In the genomic region with DNA sequence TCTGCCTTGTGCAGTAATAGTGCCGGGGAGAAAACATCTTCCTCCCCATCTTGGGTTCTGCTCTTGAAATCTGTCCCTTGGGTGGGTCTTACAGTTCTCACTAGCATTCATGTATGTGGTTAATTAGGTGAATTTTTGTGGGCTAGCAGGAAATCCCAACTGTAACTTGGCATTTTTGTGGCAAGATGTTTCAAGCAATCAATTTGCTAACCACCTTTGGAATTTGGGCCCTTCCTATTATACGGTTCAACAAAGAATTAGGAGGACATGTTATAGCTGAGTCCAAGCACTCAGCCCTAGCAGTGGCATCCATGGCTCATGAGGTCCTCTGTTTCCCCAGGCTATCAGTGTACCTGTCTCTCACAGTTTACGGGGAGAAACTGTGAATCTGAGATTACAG, we compare ENCODE assay signal across 31 cellular contexts.
DNase-seq lines count a peak whose midpoint lies in the region; ATAC-seq, FAIRE-seq and TF ChIP-seq lines count a peak whose summit lies in the region.
"Had no signal": no experiment of that assay in that cellular context is flagged by ENCODE, and none has a peak within 500 bp of the region (broad histone marks: within the 10 kb centered on the region; RNA-seq: fewer than 3 reads in every experiment).

No MANE protein-coding gene starts in this region.

- TF ChIP-seq CTCF in A673 (conservative IDR thresholded peaks at IDR 0.05; ENCODE audit: low read depth, low read length), result no peak
- TF ChIP-seq CTCF in WTC11 (IDR thresholded peaks at IDR 0.05), result no peak
- TF ChIP-seq CTCF in keratinocyte (optimal IDR thresholded peaks at IDR 0.05 in 1 of 3, IDR thresholded peaks at IDR 0.05 in 1 of 3, conservative IDR thresholded peaks at IDR 0.05 in 1 of 3; ENCODE audit: extremely low read depth in 1 of 3, insufficient read depth in 2 of 3, low read length in 3 of 3), result no peak
- no peak for TF ChIP-seq CTCF in uterus (IDR thresholded peaks at IDR 0.05)

- peaks cover 7% of the 10 kb centered on the region; the same call in 1 of the 2 replicates for H3K4me1 Mint-ChIP-seq in WTC11
- no peaks in the 10 kb centered on the region for H3K4me1 Mint-ChIP-seq in activated T-cell treated with anti-CD3 and anti-CD28 coated beads, Interleukin-2, amount 50 U/mL, for 4 hours (ENCODE audit: low read depth)
- H3K4me1 Mint-ChIP-seq: activated CD4-positive, alpha-beta T cell treated with anti-CD3 and anti-CD28 coated beads for 36 hours; activated naive CD4-positive, alpha-beta T cell treated with anti-CD3 and anti-CD28 coated beads, Interleukin-2, amount 10 ng/mL, durations not matched to agents 7 days and 5 days; CD14-positive monocyte; memory B cell had no signal

- H3K4me1 ChIP-seq in A673 (ENCODE audit: insufficient read depth, low read length, poor library complexity, severe bottlenecking) (no peaks in the 10 kb centered on the region), GM23248 (ENCODE audit: insufficient read depth) (no peaks in the 10 kb centered on the region; the same call in 1 of the 2 replicates), keratinocyte (ENCODE audit: control insufficient read depth, extremely low read depth, insufficient read depth, low read length) (peaks cover 22% of the 10 kb centered on the region), uterus (no peaks in the 10 kb centered on the region), Karpas-422 (ENCODE audit: low read length) (no peaks in the 10 kb centered on the region)
- H3K4me1 ChIP-seq: A549, gastroesophageal sphincter, thyroid gland had no signal

- CTCF ChIA-PET in A673 (lab: Charles Lee) (no interaction called here), WTC11 (lab: Charles Lee) (no interaction called here)

- H3K27me3 ChIP-seq in A673 (replicated peaks; ENCODE audit: insufficient read depth, low read depth, low read length, poor library complexity) (no peaks in the 10 kb centered on the region), GM23248 (replicated peaks; ENCODE audit: insufficient read depth) (peaks cover 12% of the 10 kb centered on the region; the same call in 1 of the 2 replicates), keratinocyte (ENCODE audit: control insufficient read depth, extremely low read depth, insufficient read depth, low read length) (no peaks in the 10 kb centered on the region), uterus (no peaks in the 10 kb centered on the region), Karpas-422 (ENCODE audit: low read length) (no peaks in the 10 kb centered on the region)
- H3K27me3 ChIP-seq: gastroesophageal sphincter, thyroid gland had no signal

- H3K27ac ChIP-seq in A673 (ENCODE audit: low read depth, low read length, poor library complexity, severe bottlenecking), result no peak overlapping the region
- no peak overlapping the region for H3K27ac ChIP-seq in GM23248
- H3K27ac ChIP-seq in keratinocyte (ENCODE audit: control insufficient read depth, insufficient read depth, low read length), result no peak overlapping the region
- no peak overlapping the region for H3K27ac ChIP-seq in uterus
- no peak overlapping the region for H3K27ac ChIP-seq in Karpas-422 (ENCODE audit: low read length)
- H3K27ac ChIP-seq: A549, gastroesophageal sphincter, thyroid gland had no signal

- H3K4me3 ChIP-seq in A673 (ENCODE audit: low read depth, low read length, poor library complexity, severe bottlenecking) (no peak overlapping the region), GM23248 (no peak overlapping the region), keratinocyte (ENCODE audit: control insufficient read depth in 2 of 3, extremely low read depth in 1 of 3, insufficient read depth in 2 of 3, low read depth in 1 of 3, low read length in 3 of 3) (no peak overlapping the region), uterus (no peak overlapping the region), Karpas-422 (ENCODE audit: low read length) (no peak overlapping the region)
- H3K4me3 ChIP-seq: A549, gastroesophageal sphincter, thyroid gland had no signal

- H3K36me3 ChIP-seq in A673 (ENCODE audit: insufficient read depth, low read length, poor library complexity, severe bottlenecking) (no peaks in the 10 kb centered on the region), GM23248 (ENCODE audit: low read depth) (no peaks in the 10 kb centered on the region), keratinocyte (ENCODE audit: control insufficient read depth in 2 of 2, extremely low read depth in 1 of 2, insufficient read depth in 2 of 2, low read length in 2 of 2) (no peaks in the 10 kb centered on the region), uterus (no peaks in the 10 kb centered on the region), Karpas-422 (ENCODE audit: insufficient read depth, low read length) (no peaks in the 10 kb centered on the region)
- H3K36me3 ChIP-seq: gastroesophageal sphincter, thyroid gland had no signal

- no peaks in the 10 kb centered on the region; the same call in 1 of the 2 replicates for H3K36me3 Mint-ChIP-seq in WTC11
- H3K36me3 Mint-ChIP-seq in activated T-cell treated with anti-CD3 and anti-CD28 coated beads, Interleukin-2, amount 50 U/mL, for 4 hours (ENCODE audit: insufficient read depth), result no peaks in the 10 kb centered on the region
- H3K36me3 Mint-ChIP-seq: activated naive CD4-positive, alpha-beta T cell treated with anti-CD3 and anti-CD28 coated beads, Interleukin-2, amount 10 ng/mL, durations not matched to agents 7 days and 5 days; CD14-positive monocyte; memory B cell had no signal

- FAIRE-seq in keratinocyte (lab: Jason Lieb, UNC), result peak; percentile 94
- FAIRE-seq: A549, GM18507, HTR-8/SVneo had no signal

- POLR2A ChIA-PET in A673 (lab: Charles Lee; ENCODE audit: low non-redundant PET) (no interaction called here), WTC11 (lab: Charles Lee) (no interaction called here)

- H3F3A ChIP-seq in GM23248 (ENCODE audit: insufficient read depth), result no peaks in the 10 kb centered on the region

- no peak overlapping the region for H3K9ac ChIP-seq in GM23248
- no peak overlapping the region for H3K9ac ChIP-seq in keratinocyte (ENCODE audit: control insufficient read depth, extremely low read depth, insufficient read depth, low read length)
- no peak overlapping the region for H3K9ac ChIP-seq in Karpas-422 (ENCODE audit: low read length)

- H3K79me2 ChIP-seq in GM23248 (ENCODE audit: insufficient read depth) (no peaks in the 10 kb centered on the region), keratinocyte (ENCODE audit: control insufficient read depth, insufficient read depth, low read length) (no peaks in the 10 kb centered on the region), Karpas-422 (ENCODE audit: low read length) (no peaks in the 10 kb centered on the region)

- no peak overlapping the region for H3K4me2 ChIP-seq in GM23248 (ENCODE audit: unreplicated experiment)
- peak overlapping the region; percentile 50 for H3K4me2 ChIP-seq in keratinocyte (ENCODE audit: control insufficient read depth, extremely low read depth, insufficient read depth, low read depth, low read length)
- no peak overlapping the region for H3K4me2 ChIP-seq in Karpas-422 (ENCODE audit: low read depth, low read length, poor library complexity, severe bottlenecking)
- H3K4me2 ChIP-seq: A549 had no signal

- 0 out of 2 replicates have a peak, but pooled peaks have one; percentile 16 for ATAC-seq in WTC11
- no peak for ATAC-seq in activated T-cell treated with anti-CD3 and anti-CD28 coated beads, Interleukin-2, amount 50 U/mL, for 4 hours
- ATAC-seq: A549; activated CD4-positive, alpha-beta T cell treated with anti-CD3 and anti-CD28 coated beads for 36 hours; effector memory CD8-positive, alpha-beta T cell; esophagus mucosa; gastroesophageal sphincter; Right ventricle myocardium inferior had no signal

- no peaks in the 10 kb centered on the region for H3K9me3 ChIP-seq in A673 (ENCODE audit: low read depth, low read length, poor library complexity, severe bottlenecking)
- H3K9me3 ChIP-seq in GM23248 (ENCODE audit: low read depth), result no peaks in the 10 kb centered on the region
- no peaks in the 10 kb centered on the region for H3K9me3 ChIP-seq in keratinocyte (ENCODE audit: control insufficient read depth, low read depth, low read length)
- H3K9me3 ChIP-seq in uterus, result no peaks in the 10 kb centered on the region
- H3K9me3 ChIP-seq in Karpas-422 (ENCODE audit: low read length), result no peaks in the 10 kb centered on the region
- H3K9me3 ChIP-seq: A549, gastroesophageal sphincter, thyroid gland had no signal

- no peaks in the 10 kb centered on the region for H3K9me3 Mint-ChIP-seq in WTC11
- no peaks in the 10 kb centered on the region for H3K9me3 Mint-ChIP-seq in activated T-cell treated with anti-CD3 and anti-CD28 coated beads, Interleukin-2, amount 50 U/mL, for 4 hours
- H3K9me3 Mint-ChIP-seq: activated naive CD4-positive, alpha-beta T cell treated with anti-CD3 and anti-CD28 coated beads, Interleukin-2, amount 10 ng/mL, durations not matched to agents 7 days and 5 days had no signal

- no TSS peak for BruUV-seq in A673 (replicated peaks; lab: Mats Ljungman, UMichigan)

- H3K27me3 Mint-ChIP-seq in WTC11 (ENCODE audit: low read depth), result no peaks in the 10 kb centered on the region
- H3K27me3 Mint-ChIP-seq in activated T-cell treated with anti-CD3 and anti-CD28 coated beads, Interleukin-2, amount 50 U/mL, for 4 hours (ENCODE audit: low read depth), result peaks cover 2% of the 10 kb centered on the region
- H3K27me3 Mint-ChIP-seq: effector memory CD8-positive, alpha-beta T cell; memory B cell had no signal

- TF ChIP-seq POLR2A in uterus (IDR thresholded peaks at IDR 0.05), result no peak

- no peak overlapping the region for H2AFZ ChIP-seq in GM23248
- H2AFZ ChIP-seq in keratinocyte (ENCODE audit: control insufficient read depth, low read length), result peak overlapping the region; percentile 34
- H2AFZ ChIP-seq in Karpas-422 (ENCODE audit: low read length), result no peak overlapping the region

- dilution Hi-C loops in keratinocyte (cut with MboI; ENCODE audit: extremely low pct_ligation_motif_present, low sequenced_read_pairs), result no loop called here

- no peak overlapping the region for H3K4me3 Mint-ChIP-seq in WTC11
- H3K4me3 Mint-ChIP-seq in activated T-cell treated with anti-CD3 and anti-CD28 coated beads, Interleukin-2, amount 50 U/mL, for 4 hours, result no peak overlapping the region
- H3K4me3 Mint-ChIP-seq: activated CD4-positive, alpha-beta T cell treated with anti-CD3 and anti-CD28 coated beads for 36 hours; activated naive CD4-positive, alpha-beta T cell treated with anti-CD3 and anti-CD28 coated beads, Interleukin-2, amount 10 ng/mL, durations not matched to agents 7 days and 5 days; CD14-positive monocyte; effector memory CD8-positive, alpha-beta T cell; memory B cell had no signal

- no peaks in the 10 kb centered on the region for H3K9me1 ChIP-seq in keratinocyte (ENCODE audit: control insufficient read depth, extremely low read depth, insufficient read depth, low read length)

- intact Hi-C loops in A673 (cut with micrococcal nuclease; ENCODE audit: unreplicated experiment) (loop anchor here (10.0 kb wide), 3 partner anchors 446 to 1966 kb away; no protein-coding TSS in a partner anchor), uterus (cut with DNase I; ENCODE audit: low total_unique reads) (no loop called here)

- 41 to 43% methylated on average over 3 of the region's 3 CpGs for whole genome bisulfite sequencing in GM23248 (ENCODE audit: low coverage in 1 of 2, low lambda C conversion rate in 2 of 2, missing lambda C conversion rate in 2 of 2), 2 experiments

- H3K27ac Mint-ChIP-seq in WTC11, result no peak overlapping the region
- H3K27ac Mint-ChIP-seq: activated CD4-positive, alpha-beta T cell treated with anti-CD3 and anti-CD28 coated beads for 36 hours; activated naive CD4-positive, alpha-beta T cell treated with anti-CD3 and anti-CD28 coated beads, Interleukin-2, amount 10 ng/mL, durations not matched to agents 7 days and 5 days; CD14-positive monocyte; effector memory CD8-positive, alpha-beta T cell; memory B cell had no signal

- DNase-seq in A673 (ENCODE audit: low spot score), result peak; percentile 12
- peak; percentile 26 for DNase-seq in GM23248
- DNase-seq in WTC11 (ENCODE audit: low spot score), result no peak
- DNase-seq in keratinocyte (ENCODE audit: low read depth, low spot score), result peak; percentile 36
- no peak for DNase-seq in activated T-cell treated with anti-CD3 and anti-CD28 coated beads, Interleukin-2, amount 50 U/mL, for 48 hours
- no peak for DNase-seq in uterus
- no peak for DNase-seq in Karpas-422
- DNase-seq in activated T-cell treated with anti-CD3 and anti-CD28 coated beads, Interleukin-2, amount 50 U/mL, for 4 hours, result no peak
- DNase-seq: activated CD4-positive, alpha-beta T cell treated with anti-CD3 and anti-CD28 coated beads for 36 hours; activated naive CD4-positive, alpha-beta T cell treated with anti-CD3 and anti-CD28 coated beads, Interleukin-2, amount 10 ng/mL, durations not matched to agents 7 days and 5 days; anterior cingulate cortex; effector memory CD8-positive, alpha-beta T cell; H7; islet precursor cell; KG1; NCI-H1048; NCI-H2029; NCI-H226; NCI-H774; nucleus accumbens; stimulated activated CD4-positive, alpha-beta T cell treated with anti-CD3 and anti-CD28 coated beads, Interleukin-4, amount 100 ng/mL, for 1 hour; stimulated activated naive CD4-positive, alpha-beta T cell treated with Interleukin-2 at 50 U/mL for 16 hours; thyroid gland had no signal

- no peaks in the 10 kb centered on the region for H3K9me2 ChIP-seq in GM23248 (ENCODE audit: insufficient read depth)
- H3K9me2 ChIP-seq in Karpas-422 (replicated peaks; ENCODE audit: insufficient read depth, low read length), result no peaks in the 10 kb centered on the region

- in situ Hi-C loops in GM23248 (cut with MboI), result no loop called here

- H4K20me1 ChIP-seq in GM23248 (ENCODE audit: insufficient read depth) (no peaks in the 10 kb centered on the region), keratinocyte (ENCODE audit: control insufficient read depth, extremely low read depth, insufficient read depth, low read length) (no peaks in the 10 kb centered on the region), Karpas-422 (ENCODE audit: insufficient read depth, low read depth, low read length) (no peaks in the 10 kb centered on the region)

Comparison
In these comparisons a context has a peak if more than half of its experiments do, and no peak if none do; other contexts are left out.
1. DNase-seq: peak in A673 (single experiment), GM23248 (single experiment) and keratinocyte (single experiment); none in WTC11 (single experiment), activated T-cell treated with anti-CD3 and anti-CD28 coated beads, Interleukin-2, amount 50 U/mL, for 48 hours (0 of 2), uterus (0 of 2), Karpas-422 (single experiment) and activated T-cell treated with anti-CD3 and anti-CD28 coated beads, Interleukin-2, amount 50 U/mL, for 4 hours (single experiment).